ENCODE assay signal across 12 cellular contexts in genomic region chr1:178931843-178932551, GRCh38.
DNase-seq lines count a peak whose midpoint lies in the region; ATAC-seq and TF ChIP-seq lines count a peak whose summit lies in the region.
"Had no signal": no experiment of that assay in that cellular context is flagged by ENCODE, and none has a peak within 500 bp of the region (broad histone marks: within the 10 kb centered on the region; RNA-seq: fewer than 3 reads in every experiment).

No MANE protein-coding gene starts in this region.

- H3K27ac Mint-ChIP-seq in endodermal cell (no peak overlapping the region), mesothelial cell of epicardium (peak overlapping the region; percentile 35)

- H3K36me3 ChIP-seq in endodermal cell (ENCODE audit: control insufficient read depth, insufficient read depth, low read length): no peaks in the 10 kb centered on the region
- H3K36me3 ChIP-seq: HAP-1 had no signal

- 82 to 88% methylated on average over 1 to 9 of the region's 9 CpGs for WGBS in endodermal cell (ENCODE audit: insufficient coverage in 1 of 2, insufficient read length in 1 of 2), 2 experiments

- ATAC-seq in GM21825 (IDR thresholded peaks at IDR 0.05; ENCODE audit: unreplicated experiment) (no peak), HG02623 (IDR thresholded peaks at IDR 0.05; ENCODE audit: unreplicated experiment) (no peak)

- no peaks in the 10 kb centered on the region for H3K9me3 Mint-ChIP-seq in endodermal cell
- no peaks in the 10 kb centered on the region for H3K9me3 Mint-ChIP-seq in mesothelial cell of epicardium

- no peak overlapping the region for H3K4me3 ChIP-seq in NB4 (ENCODE audit: low read depth, low read length)
- no peak overlapping the region for H3K4me3 ChIP-seq in endodermal cell (ENCODE audit: low read length)
- H3K4me3 ChIP-seq: HAP-1, MG63 had no signal

- in situ Hi-C loops in GM13976 (cut with MboI; ENCODE audit: low sequenced_read_pairs, unreplicated experiment): no loop called here

- DNase-seq in NB4 (ENCODE audit: low read depth) (peak; percentile 93), endodermal cell (no peak), mesothelial cell of epicardium (ENCODE audit: low spot score in 2 of 2, unreplicated experiment in 2 of 2) (no peak), superior temporal gyrus (ENCODE audit: extremely low spot score) (peak; percentile 21), GM13976 (ENCODE audit: low spot score) (no peak), NCI-H2171 (lab: John Stamatoyannopoulos, UW) (no peak)
- DNase-seq: kidney glomerular epithelial cell, MG63, T1000 had no signal

- no peaks in the 10 kb centered on the region for H3K27me3 ChIP-seq in endodermal cell (ENCODE audit: control insufficient read depth, insufficient read depth, low read length, poor library complexity, severe bottlenecking)
- H3K27me3 ChIP-seq: MG63 had no signal

- TF ChIP-seq CTCF in NB4 (IDR thresholded peaks at IDR 0.05; ENCODE audit: low read depth, low read length) (no peak), endodermal cell (conservative IDR thresholded peaks at IDR 0.05) (no peak), mesothelial cell of epicardium (IDR thresholded peaks at IDR 0.05; ENCODE audit: unreplicated experiment) (no peak), GM13976 (IDR thresholded peaks at IDR 0.05; ENCODE audit: borderline replicate concordance, control extremely low read depth, extremely low read depth, insufficient read depth, missing control alignments) (no peak)

- no peak overlapping the region for H3K4me3 Mint-ChIP-seq in endodermal cell
- no peak overlapping the region for H3K4me3 Mint-ChIP-seq in mesothelial cell of epicardium

- TF ChIP-seq POLR2A in NB4 (IDR thresholded peaks at IDR 0.05; ENCODE audit: extremely low read depth, insufficient read length): no peak

- H3K27ac ChIP-seq in endodermal cell (ENCODE audit: low read depth, low read length): peak overlapping the region; percentile 40

- H3K4me1 Mint-ChIP-seq in endodermal cell (peaks cover 15% of the 10 kb centered on the region), mesothelial cell of epicardium (peaks cover 47% of the 10 kb centered on the region)

- H3K36me3 Mint-ChIP-seq in endodermal cell (ENCODE audit: low read depth) (no peaks in the 10 kb centered on the region), mesothelial cell of epicardium (no peaks in the 10 kb centered on the region)

- H3K9me3 ChIP-seq in endodermal cell (ENCODE audit: control insufficient read depth, low read length): no peaks in the 10 kb centered on the region
- H3K9me3 ChIP-seq: HAP-1, MG63 had no signal

- peaks cover 5% of the 10 kb centered on the region for H3K4me1 ChIP-seq in endodermal cell (ENCODE audit: control insufficient read depth, insufficient read depth, low read length)

- H3K27me3 Mint-ChIP-seq in endodermal cell (ENCODE audit: insufficient read depth): no peaks in the 10 kb centered on the region
- no peaks in the 10 kb centered on the region for H3K27me3 Mint-ChIP-seq in mesothelial cell of epicardium (ENCODE audit: low read depth)

- H3K9ac ChIP-seq in endodermal cell (ENCODE audit: extremely low read depth, low read length, poor library complexity, severe bottlenecking): no peak overlapping the region

Comparison
In these comparisons a context has a peak if more than half of its experiments do, and no peak if none do; other contexts are left out.
1. DNase-seq: peak in NB4 (single experiment) and superior temporal gyrus (single experiment); none in endodermal cell (single experiment), mesothelial cell of epicardium (0 of 2), GM13976 (single experiment) and NCI-H2171 (single experiment).